11 cellular contexts compared by ENCODE assay signal in the genomic region with DNA sequence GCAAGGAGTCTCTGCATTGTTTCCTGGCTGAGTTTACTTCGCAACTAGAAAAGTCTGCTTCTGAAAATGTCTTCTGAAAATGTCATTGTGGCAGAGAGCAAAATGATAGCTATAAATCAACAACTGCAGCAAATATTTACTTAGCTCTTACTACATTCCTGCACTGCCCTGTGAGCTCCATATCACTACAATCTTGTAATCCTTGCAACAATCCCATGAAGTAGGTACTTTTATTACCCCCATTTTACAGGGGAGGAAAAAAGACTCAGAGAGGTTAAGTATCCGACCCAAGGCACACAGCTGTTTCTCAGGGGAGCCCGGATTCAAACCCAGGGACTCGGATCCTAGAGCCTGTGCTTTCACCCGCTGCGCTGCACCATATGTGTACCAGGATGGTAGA. TPM values are rescaled to one million over a fixed set of nuclear protein-coding genes. Genes with fewer than 3 reads are reported as not detected.
A peak's percentile ranks its signal among the peaks of the same experiment; 100 is the strongest.
DNase-seq lines count a peak whose midpoint lies in the region; ATAC-seq and TF ChIP-seq lines count a peak whose summit lies in the region.
"Had no signal": no experiment of that assay in that cellular context is flagged by ENCODE, and none has a peak within 500 bp of the region (broad histone marks: within the 10 kb centered on the region; RNA-seq: fewer than 3 reads in every experiment).

No MANE protein-coding gene starts in this region.

- H3K23ac ChIP-seq in neuronal stem cell (ENCODE audit: low read depth, low read length, poor library complexity): no peak overlapping the region

- H3K27me3 ChIP-seq in lower lobe of right lung (ENCODE audit: low read depth): no peaks in the 10 kb centered on the region
- H3K27me3 ChIP-seq in transverse colon: no peaks in the 10 kb centered on the region
- H3K27me3 ChIP-seq in testis: no peaks in the 10 kb centered on the region
- no peaks in the 10 kb centered on the region for H3K27me3 ChIP-seq in neuronal stem cell (ENCODE audit: control insufficient read depth in 3 of 3, insufficient read depth in 3 of 3, low read depth in 1 of 3, low read length in 3 of 3)

- TF ChIP-seq CTCF in VCaP (conservative IDR thresholded peaks at IDR 0.05) (no peak), lower lobe of right lung (IDR thresholded peaks at IDR 0.05) (no peak), transverse colon (IDR thresholded peaks at IDR 0.05) (no peak), testis (IDR thresholded peaks at IDR 0.05) (no peak)

- no peak overlapping the region for H3K9ac ChIP-seq in neuronal stem cell (ENCODE audit: low read depth, low read length, poor library complexity)

- in situ Hi-C loops in transverse colon (cut with MboI; ENCODE audit: low pct_ligation_motif_present in 1 of 4, low pct_unique_long_range_greater_than_20kb in 1 of 4, low sequenced_read_pairs in 3 of 4): no loop called here

- no peak overlapping the region for H3K14ac ChIP-seq in neuronal stem cell (ENCODE audit: low read length)

- H2BK120ac ChIP-seq in neuronal stem cell (ENCODE audit: low read depth, low read length): no peak overlapping the region

- intact Hi-C loops in cardiac septum (cut with DNase I) (no loop called here), Right ventricle myocardium superior (cut with DNase I) (loop anchor here (5.0 kb wide), 1 partner anchor 34 kb away; no protein-coding TSS in a partner anchor), lower lobe of right lung (cut with DNase I) (no loop called here), transverse colon (cut with DNase I; ENCODE audit: low total_unique reads) (no loop called here), testis (cut with DNase I; ENCODE audit: low total_unique reads) (no loop called here)

- peaks cover 90% of the 10 kb centered on the region for H3K4me1 ChIP-seq in lower lobe of right lung
- H3K4me1 ChIP-seq in transverse colon: peaks cover 56 to 74% (median 61%) of the 10 kb centered on the region in 4 donors
- H3K4me1 ChIP-seq in testis: no peaks in the 10 kb centered on the region
- peaks cover 0 to 11% of the 10 kb centered on the region in 2 donors for H3K4me1 ChIP-seq in neuronal stem cell (ENCODE audit: control insufficient read depth in 2 of 2, insufficient read depth in 1 of 2, low read depth in 1 of 2, low read length in 2 of 2)

- TF ChIP-seq EP300 in transverse colon (IDR thresholded peaks at IDR 0.05; ENCODE audit: low read depth): no peak

- no peak overlapping the region for H3K18ac ChIP-seq in neuronal stem cell (ENCODE audit: low read length)

- H2BK15ac ChIP-seq in neuronal stem cell (ENCODE audit: low read length): no peak overlapping the region

- no peak overlapping the region for H4K8ac ChIP-seq in neuronal stem cell (ENCODE audit: low read depth, low read length)

- no peak overlapping the region for H2BK12ac ChIP-seq in neuronal stem cell (ENCODE audit: low read length)

- peaks cover 15% of the 10 kb centered on the region for H3K36me3 ChIP-seq in lower lobe of right lung
- H3K36me3 ChIP-seq in transverse colon: no peaks in the 10 kb centered on the region
- H3K36me3 ChIP-seq in testis (ENCODE audit: low read depth, missing control alignments): no peaks in the 10 kb centered on the region
- H3K36me3 ChIP-seq in neuronal stem cell (replicated peaks in 1 of 2; ENCODE audit: control insufficient read depth in 2 of 2, insufficient read depth in 2 of 2, low read length in 2 of 2): no peaks in the 10 kb centered on the region

- WGBS in transverse colon (ENCODE audit: low coverage in 1 of 2), 2 donors: 52 to 61% methylated on average over 5 to 6 of the region's 6 CpGs
- 86 to 94% methylated on average over 6 of the region's 6 CpGs for WGBS in testis, 2 donors
- no CpG with 5 or more reads among the region's 6 CpGs for WGBS in neuronal stem cell (ENCODE audit: extremely low coverage in 2 of 2, insufficient read length in 2 of 2, insufficient replicate concordance in 1 of 2), 2 donors

- H2BK5ac ChIP-seq in neuronal stem cell (ENCODE audit: low read length): no peak overlapping the region

- no peaks in the 10 kb centered on the region for H3K79me1 ChIP-seq in neuronal stem cell (ENCODE audit: low read depth, low read length)

- no peak overlapping the region for H3K4me2 ChIP-seq in neuronal stem cell (ENCODE audit: insufficient read depth, low read length, poor library complexity, severe bottlenecking)

- H3K9me3 ChIP-seq in lower lobe of right lung (no peaks in the 10 kb centered on the region), transverse colon (no peaks in the 10 kb centered on the region), testis (no peaks in the 10 kb centered on the region), neuronal stem cell (replicated peaks in 1 of 2; ENCODE audit: control insufficient read depth in 2 of 2, insufficient read depth in 1 of 2, low read depth in 1 of 2, low read length in 2 of 2) (no peaks in the 10 kb centered on the region)

- peak overlapping the region; percentile 75 for H3K27ac ChIP-seq in VCaP
- peak overlapping the region; percentile 77 for H3K27ac ChIP-seq in lower lobe of right lung
- peak overlapping the region; percentile 75 to 86 (median 82) for H3K27ac ChIP-seq in transverse colon
- H3K27ac ChIP-seq in testis: no peak overlapping the region
- H3K27ac ChIP-seq in neuronal stem cell (replicated peaks; ENCODE audit: low read length): no peak overlapping the region

- H2AFZ ChIP-seq in neuronal stem cell (ENCODE audit: low read length): no peak overlapping the region

- no peak overlapping the region for H3K4ac ChIP-seq in neuronal stem cell (ENCODE audit: low read length)

- TF ChIP-seq POLR2A in transverse colon (IDR thresholded peaks at IDR 0.05) (no peak), testis (IDR thresholded peaks at IDR 0.05) (no peak)

- no peak for ATAC-seq in Right ventricle myocardium superior (ENCODE audit: poor library complexity)
- peak; percentile 67 to 85 for ATAC-seq in lower lobe of right lung
- no peak for ATAC-seq in GM19328 (IDR thresholded peaks at IDR 0.05; ENCODE audit: unreplicated experiment)

- H3K4me3 ChIP-seq in lower lobe of right lung (no peak overlapping the region), transverse colon (no peak overlapping the region), testis (no peak overlapping the region), neuronal stem cell (ENCODE audit: low read length in 2 of 2) (no peak overlapping the region)

- DNase-seq in cardiac septum (ENCODE audit: low spot score) (peak; percentile 43), Right ventricle myocardium superior (no peak), lower lobe of right lung (no peak), transverse colon (no peak), testis (no peak), neuronal stem cell (ENCODE audit: low spot score) (no peak)
- DNase-seq: activated CD4-positive, alpha-beta T cell treated with anti-CD3 and anti-CD28 coated beads for 4 hours; NCI-H2029; NK-92 treated with Interleukin-12 subunit alpha and Interleukin-12 subunit beta, amount 100 ng/mL, for 24 hours had no signal

- no peak overlapping the region for H2AK5ac ChIP-seq in neuronal stem cell (ENCODE audit: low read depth, low read length)

- no peak overlapping the region for H4K91ac ChIP-seq in neuronal stem cell (ENCODE audit: low read depth, low read length, poor library complexity)

RNA-seq across cellular contexts. Expression of a gene that starts 34.2 kb away (rescaled TPM):
- 2.4 TPM for total RNA-seq in cardiac septum
- total RNA-seq in Right ventricle myocardium superior: 3.4 TPM
- total RNA-seq in lower lobe of right lung: 2.1 TPM
- total RNA-seq in transverse colon: 1 to 10 TPM in 2 of 4 donors, under 1 TPM in 2; 0.16 to 8.0 (median 1.1) TPM
- 1 to 10 TPM; 1.4 to 3.1 TPM for total RNA-seq in testis
- polyA plus RNA-seq in testis (ENCODE audit: insufficient read depth, low read depth, low replicate concordance): 1.4 TPM
- 0.08 TPM for polyA plus RNA-seq in neuronal stem cell (2013, experiment 1 of 2)
- polyA plus RNA-seq in neuronal stem cell (2013, experiment 2 of 2): 0.14 TPM

RNA-seq across cellular contexts. Expression of a gene that starts 44.3 kb away (rescaled TPM):
- total RNA-seq in cardiac septum: 42.2 TPM
- total RNA-seq in Right ventricle myocardium superior: 47.2 TPM
- total RNA-seq in lower lobe of right lung: 35.0 TPM
- 10 to 100 TPM; 16.9 to 55.4 (median 35.5) TPM for total RNA-seq in transverse colon
- 10 to 100 TPM in 1 of 2 donors, 1 to 10 TPM in 1; 9.4 to 10.2 TPM for total RNA-seq in testis
- polyA plus RNA-seq in testis (ENCODE audit: insufficient read depth, low read depth, low replicate concordance): 8.0 TPM
- 7.9 TPM for polyA plus RNA-seq in neuronal stem cell (2013, experiment 1 of 2)
- 8.1 TPM for polyA plus RNA-seq in neuronal stem cell (2013, experiment 2 of 2)

Comparison
In these comparisons a context has a peak if more than half of its experiments do, and no peak if none do; other contexts are left out.
1. ATAC-seq: peak in lower lobe of right lung (2 of 2); none in Right ventricle myocardium superior (single experiment) and GM19328 (single experiment).
2. H3K27ac ChIP-seq: peak in VCaP (single experiment), lower lobe of right lung (single experiment) and transverse colon (4 of 4); none in testis (0 of 2) and neuronal stem cell (single experiment).